1 cellular context compared by ENCODE assay signal in genomic region chr5:5531371-5531770, GRCh38.
TF ChIP-seq lines count a peak whose summit lies in the region.

No MANE protein-coding gene starts in this region.

TF ChIP-seq in GM23338, 12 proteins besides CTCF, POLR2A, EP300 and RAD21 (continued from another document):
- TF ChIP-seq, protein P1, sequence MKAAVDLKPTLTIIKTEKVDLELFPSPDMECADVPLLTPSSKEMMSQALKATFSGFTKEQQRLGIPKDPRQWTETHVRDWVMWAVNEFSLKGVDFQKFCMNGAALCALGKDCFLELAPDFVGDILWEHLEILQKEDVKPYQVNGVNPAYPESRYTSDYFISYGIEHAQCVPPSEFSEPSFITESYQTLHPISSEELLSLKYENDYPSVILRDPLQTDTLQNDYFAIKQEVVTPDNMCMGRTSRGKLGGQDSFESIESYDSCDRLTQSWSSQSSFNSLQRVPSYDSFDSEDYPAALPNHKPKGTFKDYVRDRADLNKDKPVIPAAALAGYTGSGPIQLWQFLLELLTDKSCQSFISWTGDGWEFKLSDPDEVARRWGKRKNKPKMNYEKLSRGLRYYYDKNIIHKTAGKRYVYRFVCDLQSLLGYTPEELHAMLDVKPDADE (IDR thresholded peaks at IDR 0.05), result no peak
- TF ChIP-seq STAT1 (IDR thresholded peaks at IDR 0.05; ENCODE audit: unreplicated experiment), result no peak
- no peak for TF ChIP-seq NANOG (IDR thresholded peaks at IDR 0.05; ENCODE audit: borderline replicate concordance)
- TF ChIP-seq ZNF114 (CRISPR knock-in tag; IDR thresholded peaks at IDR 0.05), result no peak
TF ChIP-seq in GM23338: peak in this region for 0.
